In the genomic region with DNA sequence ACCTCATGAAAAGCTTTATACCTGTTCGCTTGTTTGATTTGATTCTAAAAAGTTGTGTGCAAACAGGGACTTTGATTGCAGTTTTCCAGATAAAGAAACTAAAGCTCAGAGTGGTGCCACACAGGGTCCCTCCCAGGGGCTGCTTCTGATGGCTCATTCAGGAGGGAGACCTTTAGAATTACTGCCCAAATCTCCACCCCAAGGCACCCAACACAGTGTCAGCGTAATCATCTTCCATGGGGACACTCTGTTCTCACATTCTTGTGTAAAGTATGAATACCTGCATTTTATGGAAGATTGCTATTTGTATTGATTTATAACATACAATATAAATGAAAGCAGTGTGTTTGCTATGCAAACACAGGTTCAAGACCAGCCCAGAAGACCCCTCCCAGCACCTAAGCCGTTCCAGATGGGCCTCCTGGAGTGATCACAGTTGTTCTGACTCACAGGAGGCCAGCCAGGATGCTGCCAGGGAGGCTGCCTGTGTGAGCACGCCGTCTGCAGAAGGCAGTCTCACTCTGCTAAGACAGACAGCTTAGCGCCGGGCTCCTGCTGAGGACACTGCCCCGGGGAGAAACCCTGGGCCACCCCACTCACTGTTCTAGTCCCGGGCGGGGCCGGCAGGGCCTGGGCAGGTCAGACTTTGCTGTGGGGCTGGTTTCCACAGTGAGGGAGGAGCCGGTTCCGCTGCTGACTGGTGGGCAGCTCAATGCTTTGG, we compare ENCODE assay signal across 8 cellular contexts.
DNase-seq lines count a peak whose midpoint lies in the region; ATAC-seq and TF ChIP-seq lines count a peak whose summit lies in the region.

No MANE protein-coding gene starts in this region.

- H3K4me3 Mint-ChIP-seq in chondrocyte (ENCODE audit: unreplicated experiment) = peak overlapping the region; percentile 31
- H3K4me3 Mint-ChIP-seq in T-helper 2 cell treated with Interferon-gamma antibody and Interleukin-4, amounts not matched to agents 5 μg/mL and 100 μg/mL, for 36 hours = no peak overlapping the region

- H3K4me2 ChIP-seq in mesendoderm (ENCODE audit: low read length) = no peak overlapping the region

- no peaks in the 10 kb centered on the region for H3K27me3 ChIP-seq in mesendoderm (ENCODE audit: insufficient read depth, low read length, poor library complexity)

- no peaks in the 10 kb centered on the region for H3K27me3 Mint-ChIP-seq in chondrocyte (ENCODE audit: low read depth)
- H3K27me3 Mint-ChIP-seq in T-helper 2 cell treated with Interferon-gamma antibody and Interleukin-4, amounts not matched to agents 5 μg/mL and 100 μg/mL, for 36 hours (ENCODE audit: low read depth) = peaks cover 11% of the 10 kb centered on the region

- ATAC-seq in GM21529 (IDR thresholded peaks at IDR 0.05; ENCODE audit: unreplicated experiment) (peak; percentile 77), GM19395 (IDR thresholded peaks at IDR 0.05; ENCODE audit: unreplicated experiment) (no peak)

- H3K36me3 Mint-ChIP-seq in chondrocyte (ENCODE audit: low read depth) = peaks cover 2% of the 10 kb centered on the region
- no peaks in the 10 kb centered on the region for H3K36me3 Mint-ChIP-seq in T-helper 2 cell treated with Interferon-gamma antibody and Interleukin-4, amounts not matched to agents 5 μg/mL and 100 μg/mL, for 36 hours (ENCODE audit: low read depth)

- H3K4me1 ChIP-seq in mesendoderm (ENCODE audit: control insufficient read depth, low read depth, low read length) = peaks cover 1% of the 10 kb centered on the region

- no peaks in the 10 kb centered on the region for H3K79me1 ChIP-seq in mesendoderm (ENCODE audit: low read length)

- no peak overlapping the region for H2BK5ac ChIP-seq in mesendoderm (ENCODE audit: low read length)

- WGBS in mesendoderm (ENCODE audit: extremely low coverage, insufficient coverage, low lambda C conversion rate) = no CpG with 5 or more reads among the region's 13 CpGs

- H3K79me2 ChIP-seq in mesendoderm (ENCODE audit: control insufficient read depth, insufficient read depth, low read length) = no peaks in the 10 kb centered on the region

- peak overlapping the region; percentile 89 for H3K27ac Mint-ChIP-seq in chondrocyte (ENCODE audit: unreplicated experiment)
- H3K27ac Mint-ChIP-seq in T-helper 2 cell treated with Interferon-gamma antibody and Interleukin-4, amounts not matched to agents 5 μg/mL and 100 μg/mL, for 36 hours = no peak overlapping the region

- H3K4me1 Mint-ChIP-seq in chondrocyte (ENCODE audit: low read depth) = peaks cover 27% of the 10 kb centered on the region
- H3K4me1 Mint-ChIP-seq in T-helper 2 cell treated with Interferon-gamma antibody and Interleukin-4, amounts not matched to agents 5 μg/mL and 100 μg/mL, for 36 hours (ENCODE audit: low read depth) = no peaks in the 10 kb centered on the region

- peaks cover 2% of the 10 kb centered on the region for H3K9me3 Mint-ChIP-seq in chondrocyte (ENCODE audit: low read depth)
- H3K9me3 Mint-ChIP-seq in T-helper 2 cell treated with Interferon-gamma antibody and Interleukin-4, amounts not matched to agents 5 μg/mL and 100 μg/mL, for 36 hours = no peaks in the 10 kb centered on the region

- H3K56ac ChIP-seq in mesendoderm (ENCODE audit: low read length) = no peak overlapping the region

- H4K5ac ChIP-seq in mesendoderm (ENCODE audit: low read length) = no peak overlapping the region

- H2BK120ac ChIP-seq in mesendoderm (ENCODE audit: low read depth, low read length) = no peak overlapping the region

- H3K9ac ChIP-seq in mesendoderm (ENCODE audit: low read length) = no peak overlapping the region

- no peak overlapping the region for H3K23ac ChIP-seq in mesendoderm (ENCODE audit: low read length)

- H2AK5ac ChIP-seq in mesendoderm (ENCODE audit: low read length) = no peak overlapping the region

- H2BK15ac ChIP-seq in mesendoderm (replicated peaks; ENCODE audit: low read depth) = no peak overlapping the region

- no peak overlapping the region for H4K8ac ChIP-seq in mesendoderm (ENCODE audit: low read depth, low read length)

- H3K36me3 ChIP-seq in mesendoderm (ENCODE audit: control insufficient read depth, insufficient read depth, low read length) = no peaks in the 10 kb centered on the region

- TF ChIP-seq CTCF in chondrocyte (IDR thresholded peaks at IDR 0.05) = peak; percentile 46

- no peak overlapping the region for H3K4me3 ChIP-seq in mesendoderm (ENCODE audit: low read length)

- DNase-seq in AG08395 (ENCODE audit: low spot score) (peak; percentile 90), NCI-H2171 treated with DMSO at 0.1 percent for 48 hours (lab: John Stamatoyannopoulos, UW) (peak; percentile 94), chondrocyte (ENCODE audit: low spot score) (peak; percentile 98), mesendoderm (peak; percentile 68), NCI-H510A treated with DMSO at 0.1 percent for 48 hours (lab: John Stamatoyannopoulos, UW) (no peak)
- DNase-seq in T-helper 2 cell treated with Interferon-gamma antibody and Interleukin-4, amounts not matched to agents 5 μg/mL and 100 μg/mL, for 36 hours (ENCODE audit: low spot score) = no peak

- no peak overlapping the region for H3K4ac ChIP-seq in mesendoderm (ENCODE audit: low read depth, low read length)

- H3K27ac ChIP-seq in mesendoderm (ENCODE audit: low read depth, low read length) = no peak overlapping the region

- no peak overlapping the region for H3K18ac ChIP-seq in mesendoderm (ENCODE audit: low read length)

Comparison
In these comparisons a context has a peak if more than half of its experiments do, and no peak if none do; other contexts are left out.
1. DNase-seq: peak in AG08395 (single experiment), NCI-H2171 treated with DMSO at 0.1 percent for 48 hours (single experiment), chondrocyte (single experiment) and mesendoderm (single experiment); none in NCI-H510A treated with DMSO at 0.1 percent for 48 hours (single experiment) and T-helper 2 cell treated with Interferon-gamma antibody and Interleukin-4, amounts not matched to agents 5 μg/mL and 100 μg/mL, for 36 hours (single experiment).